Comparison of ENCODE assay signal across 1 cellular context in the genomic region with DNA sequence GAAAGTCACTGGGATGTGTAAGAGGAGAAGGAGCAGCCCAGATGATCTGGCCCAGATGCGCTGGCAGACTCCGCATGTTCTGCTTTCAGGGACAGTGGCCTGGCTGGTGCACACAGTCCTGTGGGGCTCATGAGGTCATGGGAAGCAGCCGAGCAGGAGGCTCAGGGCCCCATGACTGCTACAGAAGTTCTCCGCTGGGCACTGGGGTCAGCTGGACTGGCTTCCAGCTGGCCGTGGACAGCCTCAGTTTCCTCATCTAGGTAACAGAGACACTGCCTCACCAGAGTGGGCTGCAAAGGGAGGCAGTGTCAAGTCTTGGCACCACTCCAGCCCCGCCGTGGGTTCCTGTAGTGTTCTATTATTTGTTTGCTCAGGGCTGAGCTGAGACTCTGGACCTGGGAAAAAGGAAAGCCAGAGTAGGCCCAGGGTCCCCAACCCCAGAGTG.
TF ChIP-seq lines count a peak whose summit lies in the region.

No MANE protein-coding gene starts in this region.

TF ChIP-seq in HepG2, 621 proteins besides CTCF, POLR2A, EP300 and RAD21 (continues in another document):
- TF ChIP-seq, protein P1, sequence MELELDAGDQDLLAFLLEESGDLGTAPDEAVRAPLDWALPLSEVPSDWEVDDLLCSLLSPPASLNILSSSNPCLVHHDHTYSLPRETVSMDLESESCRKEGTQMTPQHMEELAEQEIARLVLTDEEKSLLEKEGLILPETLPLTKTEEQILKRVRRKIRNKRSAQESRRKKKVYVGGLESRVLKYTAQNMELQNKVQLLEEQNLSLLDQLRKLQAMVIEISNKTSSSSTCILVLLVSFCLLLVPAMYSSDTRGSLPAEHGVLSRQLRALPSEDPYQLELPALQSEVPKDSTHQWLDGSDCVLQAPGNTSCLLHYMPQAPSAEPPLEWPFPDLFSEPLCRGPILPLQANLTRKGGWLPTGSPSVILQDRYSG (CRISPR knock-in tag; IDR thresholded peaks at IDR 0.05), result 0 out of 2 replicates have a peak, but pooled peaks have one; percentile 6
- TF ChIP-seq, protein P2, sequence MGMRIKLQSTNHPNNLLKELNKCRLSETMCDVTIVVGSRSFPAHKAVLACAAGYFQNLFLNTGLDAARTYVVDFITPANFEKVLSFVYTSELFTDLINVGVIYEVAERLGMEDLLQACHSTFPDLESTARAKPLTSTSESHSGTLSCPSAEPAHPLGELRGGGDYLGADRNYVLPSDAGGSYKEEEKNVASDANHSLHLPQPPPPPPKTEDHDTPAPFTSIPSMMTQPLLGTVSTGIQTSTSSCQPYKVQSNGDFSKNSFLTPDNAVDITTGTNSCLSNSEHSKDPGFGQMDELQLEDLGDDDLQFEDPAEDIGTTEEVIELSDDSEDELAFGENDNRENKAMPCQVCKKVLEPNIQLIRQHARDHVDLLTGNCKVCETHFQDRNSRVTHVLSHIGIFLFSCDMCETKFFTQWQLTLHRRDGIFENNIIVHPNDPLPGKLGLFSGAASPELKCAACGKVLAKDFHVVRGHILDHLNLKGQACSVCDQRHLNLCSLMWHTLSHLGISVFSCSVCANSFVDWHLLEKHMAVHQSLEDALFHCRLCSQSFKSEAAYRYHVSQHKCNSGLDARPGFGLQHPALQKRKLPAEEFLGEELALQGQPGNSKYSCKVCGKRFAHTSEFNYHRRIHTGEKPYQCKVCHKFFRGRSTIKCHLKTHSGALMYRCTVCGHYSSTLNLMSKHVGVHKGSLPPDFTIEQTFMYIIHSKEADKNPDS (CRISPR knock-in tag; IDR thresholded peaks at IDR 0.05), result no peak
- TF ChIP-seq ZNF652 (CRISPR knock-in tag; IDR thresholded peaks at IDR 0.05; ENCODE audit: borderline replicate concordance, low read depth), result no peak; the same call in 1 of the 2 replicates
- TF ChIP-seq MXI1 (IDR thresholded peaks at IDR 0.05; ENCODE audit: borderline replicate concordance, low read depth, low read length), result 0 out of 3 replicates have a peak, but pooled peaks have one; percentile 8
- TF ChIP-seq ETV5 (CRISPR knock-in tag; IDR thresholded peaks at IDR 0.05; ENCODE audit: borderline replicate concordance), result no peak
- peak; percentile 95 for TF ChIP-seq ZBTB38 (CRISPR knock-in tag; IDR thresholded peaks at IDR 0.05)
- TF ChIP-seq, protein P3, sequence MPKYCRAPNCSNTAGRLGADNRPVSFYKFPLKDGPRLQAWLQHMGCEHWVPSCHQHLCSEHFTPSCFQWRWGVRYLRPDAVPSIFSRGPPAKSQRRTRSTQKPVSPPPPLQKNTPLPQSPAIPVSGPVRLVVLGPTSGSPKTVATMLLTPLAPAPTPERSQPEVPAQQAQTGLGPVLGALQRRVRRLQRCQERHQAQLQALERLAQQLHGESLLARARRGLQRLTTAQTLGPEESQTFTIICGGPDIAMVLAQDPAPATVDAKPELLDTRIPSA (CRISPR knock-in tag; IDR thresholded peaks at IDR 0.05; ENCODE audit: borderline replicate concordance), result no peak
- TF ChIP-seq, protein P4, sequence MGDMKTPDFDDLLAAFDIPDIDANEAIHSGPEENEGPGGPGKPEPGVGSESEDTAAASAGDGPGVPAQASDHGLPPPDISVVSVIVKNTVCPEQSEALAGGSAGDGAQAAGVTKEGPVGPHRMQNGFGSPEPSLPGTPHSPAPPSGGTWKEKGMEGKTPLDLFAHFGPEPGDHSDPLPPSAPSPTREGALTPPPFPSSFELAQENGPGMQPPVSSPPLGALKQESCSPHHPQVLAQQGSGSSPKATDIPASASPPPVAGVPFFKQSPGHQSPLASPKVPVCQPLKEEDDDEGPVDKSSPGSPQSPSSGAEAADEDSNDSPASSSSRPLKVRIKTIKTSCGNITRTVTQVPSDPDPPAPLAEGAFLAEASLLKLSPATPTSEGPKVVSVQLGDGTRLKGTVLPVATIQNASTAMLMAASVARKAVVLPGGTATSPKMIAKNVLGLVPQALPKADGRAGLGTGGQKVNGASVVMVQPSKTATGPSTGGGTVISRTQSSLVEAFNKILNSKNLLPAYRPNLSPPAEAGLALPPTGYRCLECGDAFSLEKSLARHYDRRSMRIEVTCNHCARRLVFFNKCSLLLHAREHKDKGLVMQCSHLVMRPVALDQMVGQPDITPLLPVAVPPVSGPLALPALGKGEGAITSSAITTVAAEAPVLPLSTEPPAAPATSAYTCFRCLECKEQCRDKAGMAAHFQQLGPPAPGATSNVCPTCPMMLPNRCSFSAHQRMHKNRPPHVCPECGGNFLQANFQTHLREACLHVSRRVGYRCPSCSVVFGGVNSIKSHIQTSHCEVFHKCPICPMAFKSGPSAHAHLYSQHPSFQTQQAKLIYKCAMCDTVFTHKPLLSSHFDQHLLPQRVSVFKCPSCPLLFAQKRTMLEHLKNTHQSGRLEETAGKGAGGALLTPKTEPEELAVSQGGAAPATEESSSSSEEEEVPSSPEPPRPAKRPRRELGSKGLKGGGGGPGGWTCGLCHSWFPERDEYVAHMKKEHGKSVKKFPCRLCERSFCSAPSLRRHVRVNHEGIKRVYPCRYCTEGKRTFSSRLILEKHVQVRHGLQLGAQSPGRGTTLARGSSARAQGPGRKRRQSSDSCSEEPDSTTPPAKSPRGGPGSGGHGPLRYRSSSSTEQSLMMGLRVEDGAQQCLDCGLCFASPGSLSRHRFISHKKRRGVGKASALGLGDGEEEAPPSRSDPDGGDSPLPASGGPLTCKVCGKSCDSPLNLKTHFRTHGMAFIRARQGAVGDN (CRISPR knock-in tag; IDR thresholded peaks at IDR 0.05), result peak; percentile 89
- 0 out of 2 replicates have a peak, but pooled peaks have one; percentile 6 for TF ChIP-seq KAT8 (CRISPR knock-in tag; IDR thresholded peaks at IDR 0.05)
- TF ChIP-seq NRL (CRISPR knock-in tag; IDR thresholded peaks at IDR 0.05; ENCODE audit: borderline replicate concordance), result 0 out of 2 replicates have a peak, but pooled peaks have one; percentile 17
- no peak for TF ChIP-seq KDM5B (CRISPR knock-in tag; IDR thresholded peaks at IDR 0.05; ENCODE audit: borderline replicate concordance)
- TF ChIP-seq MYC (CRISPR knock-in tag; IDR thresholded peaks at IDR 0.05; ENCODE audit: borderline replicate concordance), result 0 out of 2 replicates have a peak, but pooled peaks have one; percentile 1
- no peak for TF ChIP-seq ZNF256 (CRISPR knock-in tag; conservative IDR thresholded peaks at IDR 0.05)
- 0 out of 4 replicates have a peak, but pooled peaks of 1 of the 2 experiments have one; percentile 36 for TF ChIP-seq NR2F1 (CRISPR knock-in tag; IDR thresholded peaks at IDR 0.05)
- peak; percentile 19; the same call in 1 of the 2 replicates for TF ChIP-seq HDAC1 (CRISPR knock-in tag; IDR thresholded peaks at IDR 0.05)
- TF ChIP-seq HDAC2 (CRISPR knock-in tag; IDR thresholded peaks at IDR 0.05), result no peak
- TF ChIP-seq SMAD3 (CRISPR knock-in tag; IDR thresholded peaks at IDR 0.05), result 0 out of 2 replicates have a peak, but pooled peaks have one; percentile 15
- TF ChIP-seq, protein P5, sequence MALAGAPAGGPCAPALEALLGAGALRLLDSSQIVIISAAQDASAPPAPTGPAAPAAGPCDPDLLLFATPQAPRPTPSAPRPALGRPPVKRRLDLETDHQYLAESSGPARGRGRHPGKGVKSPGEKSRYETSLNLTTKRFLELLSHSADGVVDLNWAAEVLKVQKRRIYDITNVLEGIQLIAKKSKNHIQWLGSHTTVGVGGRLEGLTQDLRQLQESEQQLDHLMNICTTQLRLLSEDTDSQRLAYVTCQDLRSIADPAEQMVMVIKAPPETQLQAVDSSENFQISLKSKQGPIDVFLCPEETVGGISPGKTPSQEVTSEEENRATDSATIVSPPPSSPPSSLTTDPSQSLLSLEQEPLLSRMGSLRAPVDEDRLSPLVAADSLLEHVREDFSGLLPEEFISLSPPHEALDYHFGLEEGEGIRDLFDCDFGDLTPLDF (CRISPR knock-in tag; IDR thresholded peaks at IDR 0.05), result no peak
- TF ChIP-seq, protein P6, sequence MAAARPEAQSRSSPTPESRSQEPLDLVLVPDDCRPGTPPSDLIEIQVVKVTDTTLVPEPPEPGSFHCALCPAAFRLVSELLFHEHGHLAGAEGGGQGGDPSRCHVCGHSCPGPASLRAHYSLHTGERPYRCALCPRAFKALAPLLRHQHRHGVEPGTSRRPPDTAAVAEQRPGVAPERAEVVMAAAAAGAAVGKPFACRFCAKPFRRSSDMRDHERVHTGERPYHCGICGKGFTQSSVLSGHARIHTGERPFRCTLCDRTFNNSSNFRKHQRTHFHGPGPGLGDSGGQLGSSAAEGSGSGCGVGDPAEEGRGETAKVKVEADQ (CRISPR knock-in tag; IDR thresholded peaks at IDR 0.05; ENCODE audit: borderline replicate concordance), result 0 out of 2 replicates have a peak, but pooled peaks have one; percentile 8
- TF ChIP-seq, protein P7, sequence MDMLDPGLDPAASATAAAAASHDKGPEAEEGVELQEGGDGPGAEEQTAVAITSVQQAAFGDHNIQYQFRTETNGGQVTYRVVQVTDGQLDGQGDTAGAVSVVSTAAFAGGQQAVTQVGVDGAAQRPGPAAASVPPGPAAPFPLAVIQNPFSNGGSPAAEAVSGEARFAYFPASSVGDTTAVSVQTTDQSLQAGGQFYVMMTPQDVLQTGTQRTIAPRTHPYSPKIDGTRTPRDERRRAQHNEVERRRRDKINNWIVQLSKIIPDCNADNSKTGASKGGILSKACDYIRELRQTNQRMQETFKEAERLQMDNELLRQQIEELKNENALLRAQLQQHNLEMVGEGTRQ (IDR thresholded peaks at IDR 0.05; ENCODE audit: low read depth, low read length), result no peak
- TF ChIP-seq, protein P7 (CRISPR knock-in tag; IDR thresholded peaks at IDR 0.05; ENCODE audit: borderline replicate concordance), result no peak
- TF ChIP-seq, protein P8, sequence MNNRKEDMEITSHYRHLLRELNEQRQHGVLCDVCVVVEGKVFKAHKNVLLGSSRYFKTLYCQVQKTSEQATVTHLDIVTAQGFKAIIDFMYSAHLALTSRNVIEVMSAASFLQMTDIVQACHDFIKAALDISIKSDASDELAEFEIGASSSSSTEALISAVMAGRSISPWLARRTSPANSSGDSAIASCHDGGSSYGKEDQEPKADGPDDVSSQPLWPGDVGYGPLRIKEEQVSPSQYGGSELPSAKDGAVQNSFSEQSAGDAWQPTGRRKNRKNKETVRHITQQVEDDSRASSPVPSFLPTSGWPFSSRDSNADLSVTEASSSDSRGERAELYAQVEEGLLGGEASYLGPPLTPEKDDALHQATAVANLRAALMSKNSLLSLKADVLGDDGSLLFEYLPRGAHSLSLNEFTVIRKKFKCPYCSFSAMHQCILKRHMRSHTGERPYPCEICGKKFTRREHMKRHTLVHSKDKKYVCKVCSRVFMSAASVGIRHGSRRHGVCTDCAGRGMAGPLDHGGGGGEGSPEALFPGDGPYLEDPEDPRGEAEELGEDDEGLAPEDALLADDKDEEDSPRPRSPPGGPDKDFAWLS (CRISPR knock-in tag; IDR thresholded peaks at IDR 0.05; ENCODE audit: borderline replicate concordance), result no peak
- no peak for TF ChIP-seq ZFYVE20 (CRISPR knock-in tag; IDR thresholded peaks at IDR 0.05; ENCODE audit: borderline replicate concordance, low read depth)
- no peak for TF ChIP-seq TARDBP (CRISPR knock-in tag; IDR thresholded peaks at IDR 0.05)
- TF ChIP-seq RXRA (CRISPR knock-in tag; IDR thresholded peaks at IDR 0.05), result peak; percentile 40; the same call in 1 of the 2 replicates
- no peak for TF ChIP-seq EED (CRISPR knock-in tag; IDR thresholded peaks at IDR 0.05)
- TF ChIP-seq NFIC (IDR thresholded peaks at IDR 0.05; ENCODE audit: low read length), result peak; percentile 46; the same call in 1 of the 2 replicates
- TF ChIP-seq ZNF501 (CRISPR knock-in tag; IDR thresholded peaks at IDR 0.05), result 0 out of 2 replicates have a peak, but pooled peaks have one; percentile 11
- peak; percentile 19; the same call in 1 of the 2 replicates for TF ChIP-seq ZNF124 (CRISPR knock-in tag; IDR thresholded peaks at IDR 0.05)
- TF ChIP-seq TBX2 (CRISPR knock-in tag; IDR thresholded peaks at IDR 0.05; ENCODE audit: borderline replicate concordance), result no peak; the same call in 1 of the 2 replicates
- TF ChIP-seq MAZ (IDR thresholded peaks at IDR 0.05; ENCODE audit: borderline replicate concordance, low read depth, low read length), result no peak
- TF ChIP-seq MAZ (CRISPR knock-in tag; IDR thresholded peaks at IDR 0.05; ENCODE audit: low read depth), result 0 out of 2 replicates have a peak, but pooled peaks have one; percentile 35
- TF ChIP-seq, protein P9, sequence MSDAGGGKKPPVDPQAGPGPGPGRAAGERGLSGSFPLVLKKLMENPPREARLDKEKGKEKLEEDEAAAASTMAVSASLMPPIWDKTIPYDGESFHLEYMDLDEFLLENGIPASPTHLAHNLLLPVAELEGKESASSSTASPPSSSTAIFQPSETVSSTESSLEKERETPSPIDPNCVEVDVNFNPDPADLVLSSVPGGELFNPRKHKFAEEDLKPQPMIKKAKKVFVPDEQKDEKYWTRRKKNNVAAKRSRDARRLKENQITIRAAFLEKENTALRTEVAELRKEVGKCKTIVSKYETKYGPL (CRISPR knock-in tag; IDR thresholded peaks at IDR 0.05), result no peak
- 0 out of 2 replicates have a peak, but pooled peaks have one; percentile 19 for TF ChIP-seq ZNF34 (CRISPR knock-in tag; IDR thresholded peaks at IDR 0.05; ENCODE audit: borderline replicate concordance)
- 0 out of 2 replicates have a peak, but pooled peaks have one; percentile 36 for TF ChIP-seq ZNF232 (CRISPR knock-in tag; IDR thresholded peaks at IDR 0.05; ENCODE audit: borderline replicate concordance)
- TF ChIP-seq, protein P10, sequence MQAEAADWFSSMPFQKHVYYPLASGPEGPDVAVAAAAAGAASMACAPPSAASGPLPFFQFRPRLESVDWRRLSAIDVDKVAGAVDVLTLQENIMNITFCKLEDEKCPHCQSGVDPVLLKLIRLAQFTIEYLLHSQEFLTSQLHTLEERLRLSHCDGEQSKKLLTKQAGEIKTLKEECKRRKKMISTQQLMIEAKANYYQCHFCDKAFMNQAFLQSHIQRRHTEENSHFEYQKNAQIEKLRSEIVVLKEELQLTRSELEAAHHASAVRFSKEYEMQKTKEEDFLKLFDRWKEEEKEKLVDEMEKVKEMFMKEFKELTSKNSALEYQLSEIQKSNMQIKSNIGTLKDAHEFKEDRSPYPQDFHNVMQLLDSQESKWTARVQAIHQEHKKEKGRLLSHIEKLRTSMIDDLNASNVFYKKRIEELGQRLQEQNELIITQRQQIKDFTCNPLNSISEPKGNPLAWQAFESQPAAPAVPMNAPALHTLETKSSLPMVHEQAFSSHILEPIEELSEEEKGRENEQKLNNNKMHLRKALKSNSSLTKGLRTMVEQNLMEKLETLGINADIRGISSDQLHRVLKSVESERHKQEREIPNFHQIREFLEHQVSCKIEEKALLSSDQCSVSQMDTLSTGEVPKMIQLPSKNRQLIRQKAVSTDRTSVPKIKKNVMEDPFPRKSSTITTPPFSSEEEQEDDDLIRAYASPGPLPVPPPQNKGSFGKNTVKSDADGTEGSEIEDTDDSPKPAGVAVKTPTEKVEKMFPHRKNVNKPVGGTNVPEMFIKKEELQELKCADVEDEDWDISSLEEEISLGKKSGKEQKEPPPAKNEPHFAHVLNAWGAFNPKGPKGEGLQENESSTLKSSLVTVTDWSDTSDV (CRISPR knock-in tag; IDR thresholded peaks at IDR 0.05), result peak; percentile 78; the same call in 1 of the 2 replicates
- no peak for TF ChIP-seq CHCHD3 (CRISPR knock-in tag; IDR thresholded peaks at IDR 0.05)
- no peak for TF ChIP-seq ZNF619 (CRISPR knock-in tag; IDR thresholded peaks at IDR 0.05)
- no peak for TF ChIP-seq ZNF460 (CRISPR knock-in tag; IDR thresholded peaks at IDR 0.05; ENCODE audit: borderline replicate concordance)
- no peak for TF ChIP-seq EHMT2 (IDR thresholded peaks at IDR 0.05; ENCODE audit: borderline replicate concordance, low read depth, low read length)
- no peak for TF ChIP-seq SNRNP70 (IDR thresholded peaks at IDR 0.05; ENCODE audit: low read depth, low read length)
